ENCODE assay signal across 8 cellular contexts in the genomic region with DNA sequence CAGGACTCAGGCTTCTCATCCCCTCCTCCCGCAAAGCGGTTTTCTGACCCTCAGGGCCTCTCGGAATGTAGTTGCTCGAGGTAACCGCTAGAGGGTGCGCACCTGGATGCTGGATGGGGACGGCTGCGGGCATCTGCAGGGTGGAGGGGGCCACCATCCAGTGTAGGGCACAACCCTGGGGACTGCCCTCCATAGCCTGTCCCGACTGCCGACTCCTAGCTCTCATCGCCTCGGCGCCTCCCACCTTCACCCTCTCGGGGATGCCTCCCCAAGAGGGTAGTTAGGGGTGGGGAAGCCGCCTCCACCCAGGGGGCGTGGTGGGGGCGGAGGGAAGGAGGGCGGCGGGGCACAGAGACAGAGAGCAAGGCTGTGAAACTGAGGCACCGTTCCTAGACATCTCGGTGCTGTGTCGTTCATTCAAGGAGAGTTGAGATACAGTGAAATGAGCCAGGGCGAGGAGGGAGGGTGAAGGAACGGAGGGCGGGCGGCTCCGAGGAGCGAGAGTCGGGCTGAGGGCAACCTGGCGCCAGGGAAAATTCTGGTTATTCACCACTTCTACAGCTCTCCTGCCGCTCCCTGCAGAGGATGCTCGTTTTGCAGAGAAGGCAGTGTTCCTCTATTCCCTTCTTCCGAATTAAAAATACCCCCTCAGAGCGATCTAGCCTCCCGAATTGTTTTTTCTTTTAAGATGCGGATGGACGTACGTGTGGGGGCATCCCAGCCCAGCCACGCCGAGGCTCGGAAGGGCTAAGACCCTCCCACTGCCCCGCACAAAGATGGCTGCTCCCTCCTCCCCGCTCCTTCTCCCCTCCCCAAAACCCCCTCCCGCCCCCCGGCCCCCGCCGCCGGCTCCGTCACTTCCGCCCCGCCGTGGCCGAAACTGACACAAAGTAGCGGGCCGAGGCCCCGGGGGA. TPM values are rescaled to one million over a fixed set of nuclear protein-coding genes. Genes with fewer than 3 reads are reported as not detected.
A peak's percentile ranks its signal among the peaks of the same experiment; 100 is the strongest.
DNase-seq lines count a peak whose midpoint lies in the region; ATAC-seq, FAIRE-seq and TF ChIP-seq lines count a peak whose summit lies in the region.

A gene with protein sequence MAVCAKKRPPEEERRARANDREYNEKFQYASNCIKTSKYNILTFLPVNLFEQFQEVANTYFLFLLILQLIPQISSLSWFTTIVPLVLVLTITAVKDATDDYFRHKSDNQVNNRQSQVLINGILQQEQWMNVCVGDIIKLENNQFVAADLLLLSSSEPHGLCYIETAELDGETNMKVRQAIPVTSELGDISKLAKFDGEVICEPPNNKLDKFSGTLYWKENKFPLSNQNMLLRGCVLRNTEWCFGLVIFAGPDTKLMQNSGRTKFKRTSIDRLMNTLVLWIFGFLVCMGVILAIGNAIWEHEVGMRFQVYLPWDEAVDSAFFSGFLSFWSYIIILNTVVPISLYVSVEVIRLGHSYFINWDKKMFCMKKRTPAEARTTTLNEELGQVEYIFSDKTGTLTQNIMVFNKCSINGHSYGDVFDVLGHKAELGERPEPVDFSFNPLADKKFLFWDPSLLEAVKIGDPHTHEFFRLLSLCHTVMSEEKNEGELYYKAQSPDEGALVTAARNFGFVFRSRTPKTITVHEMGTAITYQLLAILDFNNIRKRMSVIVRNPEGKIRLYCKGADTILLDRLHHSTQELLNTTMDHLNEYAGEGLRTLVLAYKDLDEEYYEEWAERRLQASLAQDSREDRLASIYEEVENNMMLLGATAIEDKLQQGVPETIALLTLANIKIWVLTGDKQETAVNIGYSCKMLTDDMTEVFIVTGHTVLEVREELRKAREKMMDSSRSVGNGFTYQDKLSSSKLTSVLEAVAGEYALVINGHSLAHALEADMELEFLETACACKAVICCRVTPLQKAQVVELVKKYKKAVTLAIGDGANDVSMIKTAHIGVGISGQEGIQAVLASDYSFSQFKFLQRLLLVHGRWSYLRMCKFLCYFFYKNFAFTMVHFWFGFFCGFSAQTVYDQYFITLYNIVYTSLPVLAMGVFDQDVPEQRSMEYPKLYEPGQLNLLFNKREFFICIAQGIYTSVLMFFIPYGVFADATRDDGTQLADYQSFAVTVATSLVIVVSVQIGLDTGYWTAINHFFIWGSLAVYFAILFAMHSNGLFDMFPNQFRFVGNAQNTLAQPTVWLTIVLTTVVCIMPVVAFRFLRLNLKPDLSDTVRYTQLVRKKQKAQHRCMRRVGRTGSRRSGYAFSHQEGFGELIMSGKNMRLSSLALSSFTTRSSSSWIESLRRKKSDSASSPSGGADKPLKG (plus strand): TSS at position 857 of the 914 bp plus-strand sequence. CDS start 2,617 bp downstream, outside the sequence.

- FAIRE-seq in bronchial epithelial cell (lab: Jason Lieb, UNC), result no peak

- H3K36me3 ChIP-seq in bronchial epithelial cell (ENCODE audit: control insufficient read depth, insufficient read depth, low read length) (no peaks in the 10 kb centered on the region), spleen (no peaks in the 10 kb centered on the region)

- H3K4me3 Mint-ChIP-seq in activated B cell treated with CpG ODN at 0.5 μM for 24 hours, result peak within 1 kb of the TSS; percentile 95

- H3K27me3 Mint-ChIP-seq in activated B cell treated with CpG ODN at 0.5 μM for 24 hours, result peaks cover 17% of the 10 kb centered on the region

- peak; percentile 71 for TF ChIP-seq CTCF in activated B cell treated with CpG ODN at 0.5 μM for 24 hours (IDR thresholded peaks at IDR 0.05)
- peak; percentile 92 for TF ChIP-seq CTCF in bronchial epithelial cell (IDR thresholded peaks at IDR 0.05; ENCODE audit: insufficient read depth, low read length, severe bottlenecking)
- TF ChIP-seq CTCF in spleen (IDR thresholded peaks at IDR 0.05 in 8 of 11, conservative IDR thresholded peaks at IDR 0.05 in 3 of 11), result peak; percentile 83 to 96 (median 90)

- peak; percentile 90 for DNase-seq in DMS53 (lab: John Stamatoyannopoulos, UW)
- peak; percentile 86 for DNase-seq in NCI-H2196 (lab: John Stamatoyannopoulos, UW; ENCODE audit: unreplicated experiment)
- peak; percentile 74 for DNase-seq in activated B cell treated with CpG ODN at 0.5 μM for 24 hours
- DNase-seq in bronchial epithelial cell (ENCODE audit: low read depth), result peak; percentile 61
- peak; percentile 83 for DNase-seq in inferior parietal cortex (ENCODE audit: extremely low spot score)
- peak; percentile 93 for DNase-seq in spleen

- intact Hi-C loops in activated B cell treated with CpG ODN at 0.5 μM for 24 hours (cut with micrococcal nuclease), result loop anchor here (1.0 to 5.0 kb wide), 8 partner anchors 10 to 737 kb away; a partner anchor contains a TSS
- intact Hi-C loops in spleen (cut with DNase I; ENCODE audit: low total_unique reads), result no loop called here

- no peaks in the 10 kb centered on the region for H3K9me3 Mint-ChIP-seq in activated B cell treated with CpG ODN at 0.5 μM for 24 hours

- WGBS in spleen, 5 donors, result 1 to 2% (median 1%) methylated on average over 44 to 56 of the region's 56 CpGs

- peak within 1 kb of the TSS; percentile 88 for H3K27ac Mint-ChIP-seq in activated B cell treated with CpG ODN at 0.5 μM for 24 hours

- POLR2A ChIA-PET in activated B cell treated with CpG ODN at 0.5 μM for 24 hours (lab: Charles Lee), result interaction anchor here (0.6 to 2.8 kb wide), 7 partner anchors 8 to 597 kb away, joined by 4 to 19 read pairs (median 5); a partner anchor contains a TSS

- peaks cover 34 to 61% (median 52%) of the 10 kb centered on the region in 6 donors for H3K4me1 ChIP-seq in spleen

- peaks cover 7% of the 10 kb centered on the region for H3K36me3 Mint-ChIP-seq in activated B cell treated with CpG ODN at 0.5 μM for 24 hours (ENCODE audit: low read depth)

- TF ChIP-seq POLR2A in spleen (IDR thresholded peaks at IDR 0.05), result no peak

- H3K9me3 ChIP-seq in spleen, result no peaks in the 10 kb centered on the region

- peak within 1 kb of the TSS; percentile 46 for H3K4me3 ChIP-seq in bronchial epithelial cell (ENCODE audit: low read depth, low read length)
- peak within 1 kb of the TSS; percentile 55 to 88 (median 74) for H3K4me3 ChIP-seq in spleen

- CTCF ChIA-PET in activated B cell treated with CpG ODN at 0.5 μM for 24 hours (lab: Charles Lee), result interaction anchor here (1.4 to 6.6 kb wide), 2 partner anchors 10 to 13 kb away, joined by 3 to 100 read pairs; no protein-coding TSS in a partner anchor

- ATAC-seq in HG02885 (IDR thresholded peaks at IDR 0.05; ENCODE audit: poor library complexity, unreplicated experiment), result peak; percentile 61
- ATAC-seq in activated B cell treated with CpG ODN at 0.5 μM for 24 hours (ENCODE audit: low read depth), result peak; percentile 67
- no peak for ATAC-seq in GM21528 (IDR thresholded peaks at IDR 0.05; ENCODE audit: low FRiP score, unreplicated experiment)

- peaks cover 41% of the 10 kb centered on the region for H3K4me1 Mint-ChIP-seq in activated B cell treated with CpG ODN at 0.5 μM for 24 hours

- H3K27me3 ChIP-seq in bronchial epithelial cell (ENCODE audit: control insufficient read depth, insufficient read depth, low read length) (no peaks in the 10 kb centered on the region), spleen (replicated peaks in 1 of 7) (peaks cover 0 to 52% (median 0%) of the 10 kb centered on the region in 7 donors)

- H3K27ac ChIP-seq in spleen, result peak within 1 kb of the TSS; percentile 59 to 93 (median 88)

RNA-seq across cellular contexts. Expression of the gene that starts here (rescaled TPM):
- total RNA-seq in activated B cell treated with CpG ODN at 0.5 μM for 24 hours (24.3 and 27.3 TPM in 2 replicates), bronchial epithelial cell (15.5 and 26.8 TPM in 2 replicates), spleen (100 to 1,000 TPM in 2 of 7 donors, 10 to 100 TPM in 5; 42.3 to 107 (median 66.7) TPM)
- polyA plus RNA-seq in spleen, result 10 to 100 TPM in 1 of 3 donors, 1 to 10 TPM in 2; 5.4 to 17.0 (median 6.4) TPM
